8 cellular contexts compared by ENCODE assay signal in genomic region chr6:45344900-45345299, GRCh38. TPM values are rescaled to one million over a fixed set of nuclear protein-coding genes. Genes with fewer than 3 reads are reported as not detected.
"Had no signal": no experiment of that assay in that cellular context is flagged by ENCODE, and none has a peak within 500 bp of the region (broad histone marks: within the 10 kb centered on the region; RNA-seq: fewer than 3 reads in every experiment).

No MANE protein-coding gene starts in this region.

- FAIRE-seq: HepG2, HTR-8/SVneo, K562 had no signal

- H3K27ac ChIP-seq: HL-60, KMS-11 had no signal

- ATAC-seq: HepG2, K562 had no signal

- DNase-seq: IMR-90, KBM-7, KG1 had no signal

- H3K4me3 ChIP-seq: K562 had no signal

RNA-seq across cellular contexts. Expression of gene RUNX2, which starts 16.8 kb away (rescaled TPM):
- total RNA-seq: HepG2 had no signal
